In genomic region chr10:74140553-74140952, GRCh38 we compare ENCODE assay signal across 23 cellular contexts. TPM values are rescaled to one million over a fixed set of nuclear protein-coding genes. Genes with fewer than 3 reads are reported as not detected.
A peak's percentile ranks its signal among the peaks of the same experiment; 100 is the strongest.
DNase-seq lines count a peak whose midpoint lies in the region; ATAC-seq and TF ChIP-seq lines count a peak whose summit lies in the region.
"Had no signal": no experiment of that assay in that cellular context is flagged by ENCODE, and none has a peak within 500 bp of the region (broad histone marks: within the 10 kb centered on the region; RNA-seq: fewer than 3 reads in every experiment).

No MANE protein-coding gene starts in this region.

- H3K36me3 Mint-ChIP-seq in CD4-positive, alpha-beta T cell (ENCODE audit: low read depth) = peaks cover 50% of the 10 kb centered on the region
- H3K36me3 Mint-ChIP-seq in CD8-positive, alpha-beta T cell = peaks cover 42% of the 10 kb centered on the region

- no peaks in the 10 kb centered on the region for H3K27me3 Mint-ChIP-seq in CD4-positive, alpha-beta T cell
- no peaks in the 10 kb centered on the region for H3K27me3 Mint-ChIP-seq in CD8-positive, alpha-beta T cell (ENCODE audit: low read depth)
- H3K27me3 Mint-ChIP-seq: CD4-positive, CD25-positive, alpha-beta regulatory T cell; CD8-positive, alpha-beta memory T cell had no signal

- no peak for TF ChIP-seq CTCF in CD4-positive, alpha-beta T cell (IDR thresholded peaks at IDR 0.05)
- TF ChIP-seq CTCF in CD8-positive, alpha-beta T cell (IDR thresholded peaks at IDR 0.05) = no peak
- no peak for TF ChIP-seq CTCF in GM20000 (IDR thresholded peaks at IDR 0.05; ENCODE audit: extremely low read depth, missing control alignments)

- no peak for DNase-seq in CD4-positive, alpha-beta T cell
- no peak for DNase-seq in CD8-positive, alpha-beta T cell
- DNase-seq in left lobe of liver (ENCODE audit: low spot score) (no peak), NCI-H82 (lab: John Stamatoyannopoulos, UW) (no peak), GM20000 (ENCODE audit: low spot score) (no peak), kidney glomerular epithelial cell (lab: John Stamatoyannopoulos, UW) (no peak)
- DNase-seq: 8988T; ACHN; BE2C; C1 segment of cervical spinal cord; CD4-positive, CD25-positive, alpha-beta regulatory T cell; CD8-positive, alpha-beta memory T cell; COR-L47; DMS 273 treated with DMSO at 0.1 percent for 48 hours; DMS153; DMS53; DMS79; DND-41; EL; GDM1 had no signal

- CTCF ChIA-PET in CD4-positive, alpha-beta T cell (lab: Charles Lee) = no interaction called here
- CTCF ChIA-PET in CD8-positive, alpha-beta T cell (lab: Charles Lee) = no interaction called here

- H3K27ac ChIP-seq in CD4-positive, alpha-beta T cell (ENCODE audit: low read depth, low read length) = no peak overlapping the region
- no peak overlapping the region for H3K27ac ChIP-seq in CD8-positive, alpha-beta T cell (ENCODE audit: low read depth, low read length)
- H3K27ac ChIP-seq: BLaER1 had no signal

- peaks cover 5% of the 10 kb centered on the region for H3K4me1 ChIP-seq in CD8-positive, alpha-beta T cell (ENCODE audit: insufficient read depth, low read length)
- H3K4me1 ChIP-seq: BE2C, BLaER1 had no signal

- no peaks in the 10 kb centered on the region for H3K27me3 ChIP-seq in CD4-positive, alpha-beta T cell (ENCODE audit: control insufficient read depth, insufficient read depth, low read length)
- no peaks in the 10 kb centered on the region for H3K27me3 ChIP-seq in CD8-positive, alpha-beta T cell (ENCODE audit: insufficient read depth, low read length)
- H3K27me3 ChIP-seq: BE2C, BLaER1 had no signal

- peaks cover 13% of the 10 kb centered on the region for H3K36me3 ChIP-seq in CD8-positive, alpha-beta T cell (ENCODE audit: insufficient read depth, low read length)

- H3K27ac Mint-ChIP-seq in CD4-positive, alpha-beta T cell = peak overlapping the region; percentile 33
- H3K27ac Mint-ChIP-seq in CD8-positive, alpha-beta T cell = peak overlapping the region; percentile 23

- H3K9me3 ChIP-seq in CD4-positive, alpha-beta T cell (ENCODE audit: control insufficient read depth, low read length) = no peaks in the 10 kb centered on the region
- H3K9me3 ChIP-seq in CD8-positive, alpha-beta T cell (ENCODE audit: low read length) = no peaks in the 10 kb centered on the region
- H3K9me3 ChIP-seq: BE2C, BLaER1 had no signal

- POLR2A ChIA-PET in CD4-positive, alpha-beta T cell (lab: Charles Lee) = no interaction called here
- POLR2A ChIA-PET in CD8-positive, alpha-beta T cell (lab: Charles Lee) = interaction anchor here (1.0 kb wide), 1 partner anchor 50 kb away, joined by 4 read pairs; no protein-coding TSS in a partner anchor

- no peaks in the 10 kb centered on the region for H3K9me3 Mint-ChIP-seq in CD4-positive, alpha-beta T cell
- H3K9me3 Mint-ChIP-seq in CD8-positive, alpha-beta T cell = no peaks in the 10 kb centered on the region
- H3K9me3 Mint-ChIP-seq: CD14-positive monocyte; CD4-positive, CD25-positive, alpha-beta regulatory T cell; CD8-positive, alpha-beta memory T cell had no signal

- intact Hi-C loops in CD4-positive, alpha-beta T cell (cut with DNase I, micrococcal nuclease) = no loop called here
- intact Hi-C loops in CD8-positive, alpha-beta T cell (cut with DNase I, micrococcal nuclease) = no loop called here

- H3K4me3 ChIP-seq in CD8-positive, alpha-beta T cell (ENCODE audit: low read depth, low read length) = no peak overlapping the region
- H3K4me3 ChIP-seq: BLaER1, GM12878 had no signal

- no peak for ATAC-seq in CD4-positive, alpha-beta T cell (ENCODE audit: poor library complexity)
- no peak for ATAC-seq in CD8-positive, alpha-beta T cell
- ATAC-seq in left lobe of liver = peak; percentile 74
- ATAC-seq: GM12878 had no signal

- H3K4me3 Mint-ChIP-seq in CD4-positive, alpha-beta T cell = no peak overlapping the region
- no peak overlapping the region for H3K4me3 Mint-ChIP-seq in CD8-positive, alpha-beta T cell
- H3K4me3 Mint-ChIP-seq: CD14-positive monocyte; CD4-positive, CD25-positive, alpha-beta regulatory T cell; CD8-positive, alpha-beta memory T cell had no signal

- H3K4me1 Mint-ChIP-seq in CD4-positive, alpha-beta T cell (ENCODE audit: low read depth) = peaks cover 19% of the 10 kb centered on the region
- peaks cover 15% of the 10 kb centered on the region for H3K4me1 Mint-ChIP-seq in CD8-positive, alpha-beta T cell (ENCODE audit: low read depth)

RNA-seq across cellular contexts. Expression of gene AP3M1, which starts 10.1 kb away (rescaled TPM):
- total RNA-seq in CD4-positive, alpha-beta T cell = 10 to 100 TPM; 14.8 to 17.6 TPM
- total RNA-seq in CD8-positive, alpha-beta T cell = 10 to 100 TPM; 18.7 to 22.8 TPM
- total RNA-seq in left lobe of liver = 14.6 TPM

RNA-seq across cellular contexts. Expression of gene ADK, which starts 10.5 kb away (rescaled TPM):
- total RNA-seq in CD4-positive, alpha-beta T cell = 10 to 100 TPM; 15.3 to 17.6 TPM
- total RNA-seq in CD8-positive, alpha-beta T cell = 10 to 100 TPM; 20.7 to 21.8 TPM
- 76.2 TPM for total RNA-seq in left lobe of liver
